In genomic region chr10:124724279-124725027, GRCh38 we compare ENCODE assay signal across 10 cellular contexts. TPM values are rescaled to one million over a fixed set of nuclear protein-coding genes. Genes with fewer than 3 reads are reported as not detected.
DNase-seq lines count a peak whose midpoint lies in the region; ATAC-seq, FAIRE-seq and TF ChIP-seq lines count a peak whose summit lies in the region.
"Had no signal": no experiment of that assay in that cellular context is flagged by ENCODE, and none has a peak within 500 bp of the region (broad histone marks: within the 10 kb centered on the region; RNA-seq: fewer than 3 reads in every experiment).

No MANE protein-coding gene starts in this region.

- BruUV-seq in OCI-LY7 (replicated peaks; lab: Mats Ljungman, UMichigan), result no TSS peak

- H3K9me2 ChIP-seq in OCI-LY7 (ENCODE audit: insufficient read depth, low read length), result no peaks in the 10 kb centered on the region

- POLR2A ChIA-PET in OCI-LY7 (lab: Charles Lee), result interaction anchor here (0.6 to 1.3 kb wide), 7 partner anchors 9 to 186 kb away, joined by 3 to 5 read pairs (median 3); no protein-coding TSS in a partner anchor

- no peak for TF ChIP-seq POLR2A in esophagus squamous epithelium (IDR thresholded peaks at IDR 0.05)

- no peaks in the 10 kb centered on the region for H3K27me3 ChIP-seq in esophagus squamous epithelium
- no peaks in the 10 kb centered on the region for H3K27me3 ChIP-seq in pancreas

- H4K20me1 ChIP-seq in OCI-LY7 (ENCODE audit: insufficient read depth, low read length), result peaks cover 47% of the 10 kb centered on the region

- peaks cover 69% of the 10 kb centered on the region for H3K36me3 ChIP-seq in OCI-LY7 (ENCODE audit: insufficient read depth, low read length)
- H3K36me3 ChIP-seq in esophagus squamous epithelium, result peaks cover 0 to 12% (median 0%) of the 10 kb centered on the region in 3 donors
- no peaks in the 10 kb centered on the region for H3K36me3 ChIP-seq in pancreas

- 36 to 64% methylated on average over 10 to 12 of the region's 20 CpGs for WGBS in esophagus squamous epithelium, 2 donors
- WGBS in pancreas, 2 donors, result 72 to 73% methylated on average over 20 of the region's 20 CpGs

- TF ChIP-seq CTCF in OCI-LY7 (conservative IDR thresholded peaks at IDR 0.05; ENCODE audit: low read length) (no peak), esophagus squamous epithelium (IDR thresholded peaks at IDR 0.05) (no peak), pancreas (IDR thresholded peaks at IDR 0.05) (no peak)

- H3K9me3 ChIP-seq in OCI-LY7 (ENCODE audit: low read length) (no peaks in the 10 kb centered on the region), esophagus squamous epithelium (no peaks in the 10 kb centered on the region), pancreas (no peaks in the 10 kb centered on the region)

- H3K4me3 ChIP-seq in OCI-LY7 (ENCODE audit: low read depth, low read length, poor library complexity, severe bottlenecking), result no peak overlapping the region
- H3K4me3 ChIP-seq in esophagus squamous epithelium, result no peak overlapping the region
- H3K4me3 ChIP-seq in pancreas, result no peak overlapping the region

- FAIRE-seq in pancreas (lab: Jason Lieb, UNC), result no peak
- FAIRE-seq: bronchial epithelial cell had no signal

- peak overlapping the region; percentile 37 for H3K27ac ChIP-seq in OCI-LY7 (ENCODE audit: low read depth, low read length, poor library complexity, severe bottlenecking)
- H3K27ac ChIP-seq in esophagus squamous epithelium, result peak overlapping the region; percentile 80 to 91 (median 90)
- H3K27ac ChIP-seq in pancreas, result peak overlapping the region in 3 of 4 donors; percentile 17 to 59 (median 50)

- DNase-seq in C1 segment of cervical spinal cord (lab: John Stamatoyannopoulos, UW), result peak in 11 of 14 donors; percentile 64 to 94 (median 85)
- DNase-seq in OCI-LY7 (ENCODE audit: low spot score), result no peak
- no peak for DNase-seq in esophagus squamous epithelium (lab: John Stamatoyannopoulos, UW)
- DNase-seq in pancreas, result peak in 3 of 6 donors; percentile 14 to 53 (median 41)
- DNase-seq in T-helper 9 cell, result no peak
- DNase-seq: NCI-H774 had no signal

- H3K4me1 ChIP-seq in OCI-LY7 (ENCODE audit: insufficient read depth, low read length, poor library complexity, severe bottlenecking), result peaks cover 79% of the 10 kb centered on the region
- H3K4me1 ChIP-seq in esophagus squamous epithelium, result peaks cover 67 to 99% (median 83%) of the 10 kb centered on the region in 3 donors
- peaks cover 0 to 44% (median 7%) of the 10 kb centered on the region in 3 donors for H3K4me1 ChIP-seq in pancreas

- intact Hi-C loops in OCI-LY7 (cut with micrococcal nuclease; ENCODE audit: unreplicated experiment), result no loop called here
- intact Hi-C loops in esophagus squamous epithelium (cut with DNase I), result no loop called here
- intact Hi-C loops in pancreas (cut with DNase I), result no loop called here

- CTCF ChIA-PET in OCI-LY7 (lab: Charles Lee; ENCODE audit: unreplicated experiment), result no interaction called here

- peaks cover 96% of the 10 kb centered on the region for H3K79me2 ChIP-seq in OCI-LY7 (ENCODE audit: insufficient read depth, low read depth, low read length)

- ATAC-seq in pancreas, result peak; percentile 9 to 59 (median 39)
- ATAC-seq in GM18502 (IDR thresholded peaks at IDR 0.05; ENCODE audit: poor library complexity, unreplicated experiment), result no peak
- ATAC-seq in HG02763 (IDR thresholded peaks at IDR 0.05; ENCODE audit: unreplicated experiment), result no peak
- ATAC-seq in GM18519 (IDR thresholded peaks at IDR 0.05; ENCODE audit: low FRiP score, unreplicated experiment), result no peak

- no peak overlapping the region for H2AFZ ChIP-seq in OCI-LY7 (ENCODE audit: low read length)

- peak overlapping the region; percentile 48 for H3K4me2 ChIP-seq in OCI-LY7 (ENCODE audit: low read length)

RNA-seq across cellular contexts. Expression of gene FAM53B, which starts 19.7 kb away (rescaled TPM):
- 37.6 and 56.6 TPM in 2 replicates for total RNA-seq in OCI-LY7 (2014; rRNA removed; shearing (Covaris generic))
- 50.5 and 58.5 TPM in 2 replicates for total RNA-seq in OCI-LY7 (2022)
- total RNA-seq in esophagus squamous epithelium, result 10 to 100 TPM; 27.4 to 54.2 (median 31.5) TPM
- 10 to 100 TPM in 1 of 6 donors, 1 to 10 TPM in 5; 6.5 to 16.4 (median 8.5) TPM for total RNA-seq in pancreas
- 1 to 10 TPM; 5.3 to 9.7 TPM for polyA plus RNA-seq in pancreas

Comparison
In these comparisons a context has a peak if more than half of its experiments do, and no peak if none do; other contexts are left out.
1. DNase-seq: peak in C1 segment of cervical spinal cord (11 of 14); none in OCI-LY7 (single experiment), esophagus squamous epithelium (single experiment) and T-helper 9 cell (single experiment).
2. H3K27ac ChIP-seq: peak in every context shown above with its lines; median percentile 90 in esophagus squamous epithelium; 50 in pancreas; 37 in OCI-LY7.
3. ATAC-seq: peak in pancreas (4 of 4); none in GM18502 (single experiment), HG02763 (single experiment) and GM18519 (single experiment).